Comparison of ENCODE assay signal across 8 cellular contexts in genomic region chr12:106773945-106774807, GRCh38.
A peak's percentile ranks its signal among the peaks of the same experiment; 100 is the strongest.
DNase-seq lines count a peak whose midpoint lies in the region; ATAC-seq and TF ChIP-seq lines count a peak whose summit lies in the region.

Gene RIC8B (plus strand): TSS chr12:106774682. CDS start chr12:106774746, 64 bp downstream.

- DNase-seq in NCI-H2029 (lab: John Stamatoyannopoulos, UW), result peak; percentile 98
- DNase-seq in T1000 (lab: John Stamatoyannopoulos, UW), result peak; percentile 91
- peak; percentile 99 for DNase-seq in astrocyte of the spinal cord (ENCODE audit: low read depth, low spot score)
- peak; percentile 98 to 99 for DNase-seq in hippocampal formation (lab: John Stamatoyannopoulos, UW)
- peak; percentile 98 for DNase-seq in retinal pigment epithelial cell (ENCODE audit: low read depth)
- DNase-seq in NK-92 (lab: John Stamatoyannopoulos, UW; ENCODE audit: unreplicated experiment), result no peak

- peak within 1 kb of the TSS; percentile 91 for H3K4me3 ChIP-seq in astrocyte of the spinal cord (ENCODE audit: low read depth, low read length)
- peak within 1 kb of the TSS; percentile 91 for H3K4me3 ChIP-seq in retinal pigment epithelial cell (ENCODE audit: low read length)

- peak; percentile 88 for ATAC-seq in GM18502 (IDR thresholded peaks at IDR 0.05; ENCODE audit: poor library complexity, unreplicated experiment)
- peak; percentile 88 for ATAC-seq in HG02970 (IDR thresholded peaks at IDR 0.05; ENCODE audit: low FRiP score, unreplicated experiment)

- TF ChIP-seq CTCF in astrocyte of the spinal cord (IDR thresholded peaks at IDR 0.05; ENCODE audit: low read depth, low read length) (no peak), retinal pigment epithelial cell (conservative IDR thresholded peaks at IDR 0.05; ENCODE audit: low read depth, low read length) (no peak)

- in situ Hi-C loops in astrocyte of the spinal cord (cut with HindIII; ENCODE audit: low sequenced_read_pairs), result no loop called here
